17 cellular contexts compared by ENCODE assay signal in genomic region chr17:16926061-16926511, GRCh38. TPM values are rescaled to one million over a fixed set of nuclear protein-coding genes. Genes with fewer than 3 reads are reported as not detected.
A peak's percentile ranks its signal among the peaks of the same experiment; 100 is the strongest.
DNase-seq lines count a peak whose midpoint lies in the region; ATAC-seq, FAIRE-seq and TF ChIP-seq lines count a peak whose summit lies in the region.
"Had no signal": no experiment of that assay in that cellular context is flagged by ENCODE, and none has a peak within 500 bp of the region (broad histone marks: within the 10 kb centered on the region; RNA-seq: fewer than 3 reads in every experiment).

No MANE protein-coding gene starts in this region.

- no peak overlapping the region for H3K4me3 Mint-ChIP-seq in natural killer cell
- no peak overlapping the region for H3K4me3 Mint-ChIP-seq in natural killer cell treated with Interleukin-12 subunit alpha and Interleukin-12 subunit beta and Interleukin-15 and Interleukin-18, amount 100 ng/mL, for 72 hours
- H3K4me3 Mint-ChIP-seq: CD4-positive, CD25-positive, alpha-beta regulatory T cell had no signal

- no peaks in the 10 kb centered on the region for H3K27me3 Mint-ChIP-seq in natural killer cell (ENCODE audit: low read depth in 2 of 2)
- no peaks in the 10 kb centered on the region for H3K27me3 Mint-ChIP-seq in natural killer cell treated with Interleukin-12 subunit alpha and Interleukin-12 subunit beta and Interleukin-15 and Interleukin-18, amount 100 ng/mL, for 72 hours

- H3K4me1 Mint-ChIP-seq in natural killer cell, result no peaks in the 10 kb centered on the region
- no peaks in the 10 kb centered on the region for H3K4me1 Mint-ChIP-seq in natural killer cell treated with Interleukin-12 subunit alpha and Interleukin-12 subunit beta and Interleukin-15 and Interleukin-18, amount 100 ng/mL, for 72 hours (ENCODE audit: low read depth in 2 of 2)

- intact Hi-C loops in natural killer cell (cut with micrococcal nuclease), result no loop called here
- intact Hi-C loops in posterior vena cava (cut with DNase I), result no loop called here

- no peak for FAIRE-seq in RCC 7860 (lab: Jason Lieb, UNC)

- H3K36me3 Mint-ChIP-seq in natural killer cell, result no peaks in the 10 kb centered on the region
- no peaks in the 10 kb centered on the region for H3K36me3 Mint-ChIP-seq in natural killer cell treated with Interleukin-12 subunit alpha and Interleukin-12 subunit beta and Interleukin-15 and Interleukin-18, amount 100 ng/mL, for 72 hours
- H3K36me3 Mint-ChIP-seq: CD4-positive, CD25-positive, alpha-beta regulatory T cell had no signal

- H3K9me3 Mint-ChIP-seq in natural killer cell, result no peaks in the 10 kb centered on the region
- no peaks in the 10 kb centered on the region for H3K9me3 Mint-ChIP-seq in natural killer cell treated with Interleukin-12 subunit alpha and Interleukin-12 subunit beta and Interleukin-15 and Interleukin-18, amount 100 ng/mL, for 72 hours

- H3K27ac Mint-ChIP-seq in natural killer cell, result no peak overlapping the region
- no peak overlapping the region for H3K27ac Mint-ChIP-seq in natural killer cell treated with Interleukin-12 subunit alpha and Interleukin-12 subunit beta and Interleukin-15 and Interleukin-18, amount 100 ng/mL, for 72 hours
- H3K27ac Mint-ChIP-seq: CD4-positive, CD25-positive, alpha-beta regulatory T cell had no signal

- DNase-seq in natural killer cell (peak; percentile 9), iPS-NIHi11 (ENCODE audit: low spot score) (peak; percentile 8), posterior vena cava (ENCODE audit: low spot score) (peak; percentile 40), RCC 7860 (ENCODE audit: low spot score) (no peak)
- no peak for DNase-seq in natural killer cell treated with Interleukin-12 subunit alpha and Interleukin-12 subunit beta and Interleukin-15 and Interleukin-18, amount 100 ng/mL, for 72 hours (ENCODE audit: low spot score)
- no peak for DNase-seq in stimulated activated CD4-positive, alpha-beta T cell treated with anti-CD3 and anti-CD28 coated beads, Interleukin-12 subunit alpha, Interleukin-12 subunit beta, amount 100 ng/mL, for 4 hours
- DNase-seq: ACHN; CD4-positive, CD25-positive, alpha-beta regulatory T cell; DMS153; GOT3; NCI-H1436 treated with DMSO at 0.1 percent for 48 hours; NCI-H510A; NCI-H82; Right ventricle myocardium superior had no signal

- no peak for ATAC-seq in natural killer cell
- ATAC-seq in natural killer cell treated with Interleukin-12 subunit alpha and Interleukin-12 subunit beta and Interleukin-15 and Interleukin-18, amount 100 ng/mL, for 72 hours, result no peak
- no peak for ATAC-seq in HG02885 (IDR thresholded peaks at IDR 0.05; ENCODE audit: poor library complexity, unreplicated experiment)

- no peak for TF ChIP-seq CTCF in natural killer cell (IDR thresholded peaks at IDR 0.05)

RNA-seq across cellular contexts. Expression of gene TNFRSF13B, which starts 45.8 kb away (rescaled TPM):
- total RNA-seq in natural killer cell (1 to 10 TPM in 1 of 3 donors, under 1 TPM in 2; 0.70 to 7.7 (median 0.89) TPM), posterior vena cava (not detected)
- total RNA-seq in natural killer cell treated with Interleukin-12 subunit alpha and Interleukin-12 subunit beta and Interleukin-15 and Interleukin-18, amount 100 ng/mL, for 72 hours, result 1 to 10 TPM in 1 of 2 donors, not detected in 1; 2.3 TPM
- total RNA-seq: Caco-2, M059J, Right ventricle myocardium superior had no signal

Comparison
In these comparisons a context has a peak if more than half of its experiments do, and no peak if none do; other contexts are left out.
1. DNase-seq: peak in natural killer cell (single experiment), iPS-NIHi11 (single experiment) and posterior vena cava (single experiment); none in natural killer cell treated with Interleukin-12 subunit alpha and Interleukin-12 subunit beta and Interleukin-15 and Interleukin-18, amount 100 ng/mL, for 72 hours (single experiment), RCC 7860 (single experiment) and stimulated activated CD4-positive, alpha-beta T cell treated with anti-CD3 and anti-CD28 coated beads, Interleukin-12 subunit alpha, Interleukin-12 subunit beta, amount 100 ng/mL, for 4 hours (single experiment).